Comparison of ENCODE assay signal across 26 cellular contexts in genomic region chr16:72814226-72814625, GRCh38.
"Had no signal": no experiment of that assay in that cellular context is flagged by ENCODE, and none has a peak within 500 bp of the region (broad histone marks: within the 10 kb centered on the region; RNA-seq: fewer than 3 reads in every experiment).

No MANE protein-coding gene starts in this region.

- H3K36me3 ChIP-seq: cardiac muscle cell, uterus had no signal

- DNase-seq: activated B cell treated with CpG ODN at 0.5 μM for 24 hours; activated CD8-positive, alpha-beta memory T cell treated with anti-CD3 and anti-CD28 coated beads, Interleukin-2, amount 10 ng/mL, durations not matched to agents 7 days and 5 days; activated CD8-positive, alpha-beta T cell treated with anti-CD3 and anti-CD28 coated beads, Interleukin-2, amount 10 ng/mL, durations not matched to agents 7 days and 5 days; activated naive CD4-positive, alpha-beta T cell; activated naive CD8-positive, alpha-beta T cell treated with anti-CD3 and anti-CD28 coated beads for 36 hours; activated T-cell treated with anti-CD3 and anti-CD28 coated beads, Interleukin-2, amount 50 U/mL, for 48 hours; adrenal gland; aorta; body of pancreas; endodermal cell; foreskin keratinocyte; heart right ventricle; left cardiac atrium; left ventricle myocardium superior; mucosa of descending colon; nephron progenitor cell; nucleus accumbens; psoas muscle; right cardiac atrium; spleen; stimulated activated naive CD4-positive, alpha-beta T cell treated with Interleukin-2 at 50 U/mL for 16 hours; T-helper 2 cell; uterus had no signal

- H3K4me3 ChIP-seq: adrenal gland, body of pancreas, cardiac muscle cell, heart right ventricle, mucosa of descending colon, psoas muscle, spleen, thoracic aorta, uterus had no signal

- H3K9ac ChIP-seq: parathyroid adenoma had no signal

- H3K9me3 ChIP-seq: adrenal gland, body of pancreas, heart right ventricle, mucosa of descending colon, psoas muscle, spleen, thoracic aorta, uterus had no signal

- H3K27me3 ChIP-seq: adrenal gland, body of pancreas, cardiac muscle cell, foreskin keratinocyte, heart right ventricle, spleen, uterus had no signal

- H3K27ac ChIP-seq: adrenal gland, body of pancreas, foreskin keratinocyte, heart right ventricle, parathyroid adenoma, psoas muscle, spleen, thoracic aorta, uterus had no signal

- H3K4me1 ChIP-seq: body of pancreas, foreskin keratinocyte, parathyroid adenoma, spleen, uterus had no signal
